Comparison of ENCODE assay signal across 1 cellular context in genomic region chr2:96702098-96702785, GRCh38.
TF ChIP-seq lines count a peak whose summit lies in the region.

No MANE protein-coding gene starts in this region.

TF ChIP-seq in H1, 55 proteins besides CTCF, POLR2A, EP300 and RAD21:
- TF ChIP-seq RBBP5 (IDR thresholded peaks at IDR 0.05; ENCODE audit: borderline replicate concordance, low read depth, low read length) (no peak), POU5F1 (IDR thresholded peaks at IDR 0.05; ENCODE audit: low read depth, low read length) (no peak), TAF1 (IDR thresholded peaks at IDR 0.05; ENCODE audit: low read depth, low read length) (no peak), SP4 (IDR thresholded peaks at IDR 0.05; ENCODE audit: low read length) (no peak), GABPA (IDR thresholded peaks at IDR 0.05; ENCODE audit: borderline replicate concordance, insufficient read depth, low read length) (no peak), SIX5 (IDR thresholded peaks at IDR 0.05; ENCODE audit: low read depth, low read length) (no peak), USF2 (IDR thresholded peaks at IDR 0.05; ENCODE audit: low read length) (no peak), POLR2AphosphoS5 (IDR thresholded peaks at IDR 0.05; ENCODE audit: low read depth, low read length) (no peak), BACH1 (IDR thresholded peaks at IDR 0.05; ENCODE audit: low read length) (no peak)
TF ChIP-seq in H1: peak in this region for 0.
